ENCODE assay signal across 40 cellular contexts in genomic region chr20:7748624-7749023, GRCh38.
"Had no signal": no experiment of that assay in that cellular context is flagged by ENCODE, and none has a peak within 500 bp of the region (broad histone marks: within the 10 kb centered on the region; RNA-seq: fewer than 3 reads in every experiment).

No MANE protein-coding gene starts in this region.

- H3K36me3 ChIP-seq: adrenal gland, ascending aorta, brain microvascular endothelial cell, breast epithelium, cardiac muscle cell had no signal

- DNase-seq: activated effector memory CD4-positive, alpha-beta T cell treated with anti-CD3 and anti-CD28 coated beads, Interleukin-2, amount 50 U/mL, for 16 hours; activated effector memory CD4-positive, alpha-beta T cell treated with Interleukin-2 at 50 U/mL for 16 hours; activated gamma-delta T cell; activated gamma-delta T cell treated with Interleukin-2 at 50 U/mL for 16 hours; activated naive CD4-positive, alpha-beta T cell; activated naive CD4-positive, alpha-beta T cell treated with anti-CD3 and anti-CD28 coated beads for 36 hours; activated naive CD4-positive, alpha-beta T cell treated with anti-CD3 and anti-CD28 coated beads, Interleukin-2, amount 10 ng/mL, durations not matched to agents 7 days and 5 days; activated naive CD4-positive, alpha-beta T cell treated with anti-CD3 and anti-CD28 coated beads, Interleukin-2, amount 50 U/mL, for 16 hours; activated naive CD4-positive, alpha-beta T cell treated with Interleukin-2 at 50 U/mL for 16 hours; activated naive CD8-positive, alpha-beta T cell treated with anti-CD3 and anti-CD28 coated beads for 36 hours; activated naive CD8-positive, alpha-beta T cell treated with anti-CD3 and anti-CD28 coated beads, Interleukin-2, amount 10 ng/mL, durations not matched to agents 7 days and 5 days; activated naive CD8-positive, alpha-beta T cell treated with anti-CD3 and anti-CD28 coated beads, Interleukin-2, amount 50 U/mL, for 24 hours; activated T-cell treated with anti-CD3 and anti-CD28 coated beads for 4 hours; activated T-cell treated with anti-CD3 and anti-CD28 coated beads, Interleukin-2, amount 50 U/mL, for 1 hour; activated T-cell treated with anti-CD3 and anti-CD28 coated beads, Interleukin-2, amount 50 U/mL, for 24 hours; activated T-cell treated with anti-CD3 and anti-CD28 coated beads, Interleukin-2, amount 50 U/mL, for 4 hours; activated T-cell treated with anti-CD3 and anti-CD28 coated beads, Interleukin-2, amount 50 U/mL, for 48 hours; activated T-cell treated with anti-CD3 and anti-CD28 coated beads, Interleukin-2, amount 50 U/mL, for 72 hours; adrenal gland; amniotic stem cell; amygdala; anterior cingulate cortex; aorta; body of pancreas; brain microvascular endothelial cell; caudate nucleus; central memory CD4-positive, alpha-beta T cell; cerebellar nuclear complex had no signal

- H3K4me3 ChIP-seq: adrenal gland, ascending aorta, body of pancreas, breast epithelium, cardiac muscle cell had no signal

- H3K27me3 ChIP-seq: adrenal gland, ascending aorta, body of pancreas, brain microvascular endothelial cell, breast epithelium, cardiac muscle cell had no signal

- H3K9me3 Mint-ChIP-seq: activated naive CD4-positive, alpha-beta T cell treated with anti-CD3 and anti-CD28 coated beads, Interleukin-2, amount 10 ng/mL, durations not matched to agents 7 days and 5 days; activated naive CD8-positive, alpha-beta T cell treated with anti-CD3 and anti-CD28 coated beads for 36 hours; activated naive CD8-positive, alpha-beta T cell treated with anti-CD3 and anti-CD28 coated beads, Interleukin-2, amount 50 U/mL, for 24 hours; activated T-cell treated with anti-CD3 and anti-CD28 coated beads, Interleukin-2, amount 50 U/mL, for 24 hours; activated T-helper 1 cell treated with anti-CD3 and anti-CD28 coated beads, Interleukin-12 subunit alpha, Interleukin-12 subunit beta, Interleukin-2, Interleukin-4 antibody, amounts not matched to agents 30 ng/mL and 10 ng/mL and 1 ng/mL, durations not matched to agents 14 hours and 24 hours and 36 hours; brain had no signal

- H3K4me1 Mint-ChIP-seq: activated naive CD4-positive, alpha-beta T cell treated with anti-CD3 and anti-CD28 coated beads, Interleukin-2, amount 10 ng/mL, durations not matched to agents 7 days and 5 days; activated naive CD4-positive, alpha-beta T cell treated with anti-CD3 and anti-CD28 coated beads, Interleukin-2, amount 50 U/mL, for 24 hours; activated naive CD8-positive, alpha-beta T cell treated with anti-CD3 and anti-CD28 coated beads for 36 hours; activated naive CD8-positive, alpha-beta T cell treated with anti-CD3 and anti-CD28 coated beads, Interleukin-2, amount 10 ng/mL, durations not matched to agents 7 days and 5 days; activated naive CD8-positive, alpha-beta T cell treated with anti-CD3 and anti-CD28 coated beads, Interleukin-2, amount 50 U/mL, for 24 hours; activated T-helper 17 cell treated with anti-CD3 and anti-CD28 coated beads, Interleukin-2, amount 50 U/mL, for 72 hours; brain; central memory CD8-positive, alpha-beta T cell had no signal

- H3K27ac Mint-ChIP-seq: activated naive CD4-positive, alpha-beta T cell treated with anti-CD3 and anti-CD28 coated beads for 36 hours; activated naive CD4-positive, alpha-beta T cell treated with anti-CD3 and anti-CD28 coated beads, Interleukin-2, amount 10 ng/mL, durations not matched to agents 7 days and 5 days; activated naive CD4-positive, alpha-beta T cell treated with anti-CD3 and anti-CD28 coated beads, Interleukin-2, amount 50 U/mL, for 24 hours; activated naive CD4-positive, alpha-beta T cell treated with anti-CD3 and anti-CD28 coated beads, Interleukin-2, amount 50 U/mL, for 72 hours; activated naive CD8-positive, alpha-beta T cell; activated naive CD8-positive, alpha-beta T cell treated with anti-CD3 and anti-CD28 coated beads for 36 hours; activated naive CD8-positive, alpha-beta T cell treated with anti-CD3 and anti-CD28 coated beads, Interleukin-2, amount 10 ng/mL, durations not matched to agents 7 days and 5 days; activated naive CD8-positive, alpha-beta T cell treated with anti-CD3 and anti-CD28 coated beads, Interleukin-2, amount 50 U/mL, for 24 hours; activated T-cell treated with anti-CD3 and anti-CD28 coated beads, Interleukin-2, amount 50 U/mL, for 24 hours; activated T-cell treated with anti-CD3 and anti-CD28 coated beads, Interleukin-2, amount 50 U/mL, for 72 hours; activated T-helper 1 cell treated with anti-CD3 and anti-CD28 coated beads, Interleukin-12 subunit alpha, Interleukin-12 subunit beta, Interleukin-2, Interleukin-4 antibody, amounts not matched to agents 30 ng/mL and 10 ng/mL and 1 ng/mL, durations not matched to agents 14 hours and 24 hours and 36 hours; activated T-helper 17 cell treated with anti-CD3 and anti-CD28 coated beads, Interleukin-2, amount 50 U/mL, for 72 hours; brain had no signal

- H3K36me3 Mint-ChIP-seq: activated naive CD4-positive, alpha-beta T cell treated with anti-CD3 and anti-CD28 coated beads, Interleukin-2, amount 10 ng/mL, durations not matched to agents 7 days and 5 days; activated naive CD4-positive, alpha-beta T cell treated with anti-CD3 and anti-CD28 coated beads, Interleukin-2, amount 50 U/mL, for 24 hours; activated naive CD4-positive, alpha-beta T cell treated with anti-CD3 and anti-CD28 coated beads, Interleukin-2, amount 50 U/mL, for 72 hours; activated naive CD8-positive, alpha-beta T cell; activated naive CD8-positive, alpha-beta T cell treated with anti-CD3 and anti-CD28 coated beads for 36 hours; activated naive CD8-positive, alpha-beta T cell treated with anti-CD3 and anti-CD28 coated beads, Interleukin-2, amount 10 ng/mL, durations not matched to agents 7 days and 5 days; brain had no signal

- H3K27me3 Mint-ChIP-seq: activated naive CD4-positive, alpha-beta T cell treated with anti-CD3 and anti-CD28 coated beads, Interleukin-2, amount 10 ng/mL, durations not matched to agents 7 days and 5 days; activated naive CD4-positive, alpha-beta T cell treated with anti-CD3 and anti-CD28 coated beads, Interleukin-2, amount 50 U/mL, for 24 hours; activated naive CD8-positive, alpha-beta T cell treated with anti-CD3 and anti-CD28 coated beads for 36 hours; activated naive CD8-positive, alpha-beta T cell treated with anti-CD3 and anti-CD28 coated beads, Interleukin-2, amount 10 ng/mL, durations not matched to agents 7 days and 5 days; activated naive CD8-positive, alpha-beta T cell treated with anti-CD3 and anti-CD28 coated beads, Interleukin-2, amount 50 U/mL, for 24 hours; activated T-cell treated with anti-CD3 and anti-CD28 coated beads, Interleukin-2, amount 50 U/mL, for 24 hours; activated T-helper 17 cell treated with anti-CD3 and anti-CD28 coated beads, Interleukin-2, amount 50 U/mL, for 72 hours; central memory CD8-positive, alpha-beta T cell had no signal

- H3K4me3 Mint-ChIP-seq: activated naive CD4-positive, alpha-beta T cell treated with anti-CD3 and anti-CD28 coated beads for 36 hours; activated naive CD4-positive, alpha-beta T cell treated with anti-CD3 and anti-CD28 coated beads, Interleukin-2, amount 10 ng/mL, durations not matched to agents 7 days and 5 days; activated naive CD4-positive, alpha-beta T cell treated with anti-CD3 and anti-CD28 coated beads, Interleukin-2, amount 50 U/mL, for 24 hours; activated naive CD8-positive, alpha-beta T cell; activated naive CD8-positive, alpha-beta T cell treated with anti-CD3 and anti-CD28 coated beads for 36 hours; activated naive CD8-positive, alpha-beta T cell treated with anti-CD3 and anti-CD28 coated beads, Interleukin-2, amount 10 ng/mL, durations not matched to agents 7 days and 5 days; activated naive CD8-positive, alpha-beta T cell treated with anti-CD3 and anti-CD28 coated beads, Interleukin-2, amount 50 U/mL, for 24 hours; activated T-cell treated with anti-CD3 and anti-CD28 coated beads, Interleukin-2, amount 50 U/mL, for 24 hours; activated T-cell treated with anti-CD3 and anti-CD28 coated beads, Interleukin-2, amount 50 U/mL, for 4 hours; activated T-cell treated with anti-CD3 and anti-CD28 coated beads, Interleukin-2, amount 50 U/mL, for 72 hours; activated T-helper 1 cell treated with anti-CD3 and anti-CD28 coated beads, Interleukin-12 subunit alpha, Interleukin-12 subunit beta, Interleukin-2, Interleukin-4 antibody, amounts not matched to agents 30 ng/mL and 10 ng/mL and 1 ng/mL, durations not matched to agents 14 hours and 24 hours and 36 hours; activated T-helper 17 cell treated with anti-CD3 and anti-CD28 coated beads, Interleukin-2, amount 50 U/mL, for 72 hours; brain; central memory CD8-positive, alpha-beta T cell had no signal

- H3K27ac ChIP-seq: adrenal gland, ascending aorta, body of pancreas, brain microvascular endothelial cell, breast epithelium, cardiac muscle cell had no signal

- H3K4me1 ChIP-seq: adrenal gland, ascending aorta, body of pancreas, breast epithelium had no signal

- H3K9me3 ChIP-seq: adrenal gland, ascending aorta, body of pancreas had no signal

- FAIRE-seq: astrocyte, bronchial epithelial cell had no signal

- ATAC-seq: activated naive CD4-positive, alpha-beta T cell treated with anti-CD3 and anti-CD28 coated beads, Interleukin-2, amount 50 U/mL, for 72 hours; activated naive CD8-positive, alpha-beta T cell treated with anti-CD3 and anti-CD28 coated beads, Interleukin-2, amount 50 U/mL, for 24 hours; activated T-cell treated with anti-CD3 and anti-CD28 coated beads, Interleukin-2, amount 50 U/mL, for 4 hours; activated T-cell treated with anti-CD3 and anti-CD28 coated beads, Interleukin-2, amount 50 U/mL, for 72 hours; activated T-helper 17 cell treated with anti-CD3 and anti-CD28 coated beads, Interleukin-2, amount 50 U/mL, for 72 hours; body of pancreas had no signal
